1 cellular context compared by ENCODE assay signal in the genomic region with DNA sequence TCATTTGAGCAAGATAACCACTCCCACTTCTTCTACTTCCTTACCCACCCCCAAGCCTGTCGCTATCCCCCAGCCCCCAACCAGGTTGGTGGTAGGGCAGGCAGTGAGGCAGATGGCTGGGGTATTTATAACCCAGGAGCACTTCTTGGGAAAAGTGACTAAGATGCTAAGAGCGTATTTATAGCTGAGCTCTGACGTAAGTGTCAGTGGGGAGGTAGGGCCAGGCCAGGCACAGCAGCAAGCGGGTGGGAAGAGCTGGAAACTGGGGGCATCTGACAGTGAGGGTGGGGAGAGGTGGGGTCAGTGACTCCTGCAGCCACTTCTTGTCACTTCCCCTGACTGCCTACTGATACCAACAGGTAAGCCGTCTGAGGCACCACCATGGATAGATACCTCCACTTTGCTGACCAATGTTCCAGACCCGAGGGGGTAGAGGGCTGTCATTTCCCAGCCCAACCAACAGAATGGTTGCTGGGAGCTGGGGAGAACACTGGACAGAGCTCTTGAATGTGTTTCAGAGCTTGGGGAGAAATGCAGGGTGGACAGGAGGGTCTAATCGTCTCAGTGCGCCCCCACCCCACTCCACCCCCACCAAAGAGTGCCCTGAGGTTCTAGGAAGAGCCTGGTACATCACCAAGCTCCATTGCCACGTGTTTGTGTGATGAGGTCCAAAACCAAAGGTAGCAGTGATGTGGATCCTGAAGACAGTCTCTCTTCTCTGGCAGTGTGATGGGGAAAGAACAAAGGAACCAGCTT.
TF ChIP-seq lines count a peak whose summit lies in the region.

No MANE protein-coding gene starts in this region.

TF ChIP-seq in endothelial cell of umbilical vein, 7 proteins besides CTCF, POLR2A, EP300 and RAD21:
- TF ChIP-seq GATA2 (IDR thresholded peaks at IDR 0.05; ENCODE audit: insufficient read depth, insufficient read length, low read depth, low read length) (no peak), EZH2 (IDR thresholded peaks at IDR 0.05; ENCODE audit: borderline replicate concordance, low read depth, low read length, severe bottlenecking) (no peak), FOS (IDR thresholded peaks at IDR 0.05; ENCODE audit: borderline replicate concordance, insufficient read depth, low read length) (no peak), POLR2AphosphoS5 (IDR thresholded peaks at IDR 0.05; ENCODE audit: insufficient read depth, low read depth, low read length) (no peak), JUN (IDR thresholded peaks at IDR 0.05; ENCODE audit: borderline replicate concordance, insufficient read depth, insufficient read length, low read depth) (no peak), MYC (IDR thresholded peaks at IDR 0.05; ENCODE audit: low read depth, low read length) (no peak)
- TF ChIP-seq, protein P1, sequence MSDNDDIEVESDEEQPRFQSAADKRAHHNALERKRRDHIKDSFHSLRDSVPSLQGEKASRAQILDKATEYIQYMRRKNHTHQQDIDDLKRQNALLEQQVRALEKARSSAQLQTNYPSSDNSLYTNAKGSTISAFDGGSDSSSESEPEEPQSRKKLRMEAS (IDR thresholded peaks at IDR 0.05; ENCODE audit: insufficient read depth, insufficient read length), result no peak
TF ChIP-seq in endothelial cell of umbilical vein: peak in this region for 0.
